ENCODE assay signal across 23 cellular contexts in genomic region chr6:5054427-5054873, GRCh38. TPM values are rescaled to one million over a fixed set of nuclear protein-coding genes. Genes with fewer than 3 reads are reported as not detected.
A peak's percentile ranks its signal among the peaks of the same experiment; 100 is the strongest.
DNase-seq lines count a peak whose midpoint lies in the region; ATAC-seq, FAIRE-seq and TF ChIP-seq lines count a peak whose summit lies in the region.
"Had no signal": no experiment of that assay in that cellular context is flagged by ENCODE, and none has a peak within 500 bp of the region (broad histone marks: within the 10 kb centered on the region; RNA-seq: fewer than 3 reads in every experiment).

No MANE protein-coding gene starts in this region.

- 59% methylated on average over 5 of the region's 5 CpGs for WGBS in GM12878 (ENCODE audit: insufficient coverage, insufficient replicate concordance, low lambda C conversion rate, missing lambda C conversion rate)
- 65% methylated on average over 5 of the region's 5 CpGs for WGBS in hepatocyte (ENCODE audit: low lambda C conversion rate, missing lambda C conversion rate)
- 54 to 83% (median 77%) methylated on average over 5 of the region's 5 CpGs for WGBS in spleen, 5 donors
- WGBS in pancreas, 2 donors, result 80 to 82% methylated on average over 5 of the region's 5 CpGs

- no peak overlapping the region for H3K4me3 ChIP-seq in GM12878
- no peak overlapping the region for H3K4me3 ChIP-seq in hepatocyte
- H3K4me3 ChIP-seq in spleen, result no peak overlapping the region
- H3K4me3 ChIP-seq in pancreas, result no peak overlapping the region
- H3K4me3 ChIP-seq: body of pancreas, gastrocnemius medialis, GM23338, left ventricle myocardium inferior, right lobe of liver, testis had no signal

- no peak for TF ChIP-seq EP300 in GM12878 (IDR thresholded peaks at IDR 0.05; ENCODE audit: borderline replicate concordance in 1 of 2, control insufficient read depth in 1 of 2, low read depth in 2 of 2, low read length in 2 of 2)

- TF ChIP-seq CTCF in HFFc6 (IDR thresholded peaks at IDR 0.05) (no peak), GM12878 (IDR thresholded peaks at IDR 0.05 in 2 of 3, conservative IDR thresholded peaks at IDR 0.05 in 1 of 3; ENCODE audit: control insufficient read depth in 2 of 3, extremely low read depth in 1 of 3, insufficient read depth in 1 of 3, low read depth in 3 of 3, low read length in 3 of 3) (no peak), hepatocyte (IDR thresholded peaks at IDR 0.05; ENCODE audit: poor library complexity) (no peak), spleen (IDR thresholded peaks at IDR 0.05 in 8 of 11, conservative IDR thresholded peaks at IDR 0.05 in 3 of 11) (no peak), pancreas (IDR thresholded peaks at IDR 0.05) (no peak)

- no peak for TF ChIP-seq RAD21 in GM12878 (IDR thresholded peaks at IDR 0.05; ENCODE audit: insufficient read depth, low read depth, low read length)

- H3K9me3 Mint-ChIP-seq in HFFc6, result peaks cover 21% of the 10 kb centered on the region

- RAD21 ChIA-PET in GM12878 (lab: Charles Lee; ENCODE audit: unreplicated experiment), result no interaction called here

- peaks cover 17% of the 10 kb centered on the region for H3K36me3 Mint-ChIP-seq in HFFc6 (ENCODE audit: low read depth)

- H2AFZ ChIP-seq in GM12878 (ENCODE audit: control insufficient read depth, low read depth, low read length), result no peak overlapping the region
- H2AFZ ChIP-seq in hepatocyte, result no peak overlapping the region
- H2AFZ ChIP-seq: GM23338 had no signal

- no peaks in the 10 kb centered on the region for H3K9me2 ChIP-seq in hepatocyte (replicated peaks; ENCODE audit: insufficient read depth)

- peaks cover 4% of the 10 kb centered on the region for H3K27me3 Mint-ChIP-seq in HFFc6 (ENCODE audit: insufficient read depth)

- intact Hi-C loops in GM12878 (cut with micrococcal nuclease; ENCODE audit: unreplicated experiment), result no loop called here
- intact Hi-C loops in spleen (cut with DNase I; ENCODE audit: low total_unique reads), result no loop called here
- intact Hi-C loops in pancreas (cut with DNase I), result no loop called here

- TF ChIP-seq POLR2A in GM12878 (IDR thresholded peaks at IDR 0.05; ENCODE audit: low read depth, low read length) (no peak), spleen (IDR thresholded peaks at IDR 0.05) (no peak)

- peak; percentile 58 for DNase-seq in HFFc6
- DNase-seq in GM12878 (ENCODE audit: low read depth, low spot score), result no peak
- DNase-seq in hepatocyte (ENCODE audit: low spot score), result no peak
- no peak for DNase-seq in spleen
- no peak for DNase-seq in LoVo (ENCODE audit: low spot score)
- DNase-seq in SKM-1 (lab: John Stamatoyannopoulos, UW; ENCODE audit: unreplicated experiment), result no peak
- DNase-seq in pancreas, result no peak
- DNase-seq: activated CD4-positive, CD25-positive, alpha-beta regulatory T cell treated with anti-CD3 and anti-CD28 coated beads, Interleukin-2, amount 50 U/mL, for 72 hours; activated naive CD4-positive, alpha-beta T cell treated with anti-CD3 and anti-CD28 coated beads, Interleukin-2, amount 50 U/mL, for 16 hours; activated T-cell treated with anti-CD3 and anti-CD28 coated beads, Interleukin-2, amount 50 U/mL, for 48 hours; body of pancreas; cortex of kidney; gastrocnemius medialis; left ventricle myocardium inferior; NCI-H1417 treated with DMSO at 0.1 percent for 48 hours; occipital lobe; PC-3; right lobe of liver; T1000; testis had no signal

- SMC1A ChIA-PET in GM12878 (lab: Charles Lee; ENCODE audit: uncharacterized antibody, unreplicated experiment), result no interaction called here

- H3K4me1 ChIP-seq in GM12878 (ENCODE audit: control insufficient read depth, insufficient read depth, low read length) (no peaks in the 10 kb centered on the region), hepatocyte (ENCODE audit: insufficient read depth) (peaks cover 18% of the 10 kb centered on the region), spleen (peaks cover 0 to 20% (median 6%) of the 10 kb centered on the region in 6 donors), pancreas (no peaks in the 10 kb centered on the region)
- H3K4me1 ChIP-seq: body of pancreas, gastrocnemius medialis, left ventricle myocardium inferior, testis had no signal

- peaks cover 5% of the 10 kb centered on the region for H3K9me3 ChIP-seq in GM12878 (replicated peaks; ENCODE audit: control insufficient read depth, insufficient read depth, low read length)
- peaks cover 10% of the 10 kb centered on the region for H3K9me3 ChIP-seq in hepatocyte (ENCODE audit: low read depth)
- peaks cover 5 to 29% (median 26%) of the 10 kb centered on the region in 8 donors for H3K9me3 ChIP-seq in spleen
- H3K9me3 ChIP-seq in pancreas, result peaks cover 0 to 3% (median 0%) of the 10 kb centered on the region in 4 donors
- H3K9me3 ChIP-seq: body of pancreas, gastrocnemius medialis, testis had no signal

- H3K27ac ChIP-seq in GM12878 (ENCODE audit: control insufficient read depth, insufficient read depth) (no peak overlapping the region), hepatocyte (peak overlapping the region; percentile 23), spleen (peak overlapping the region in 6 of 8 donors; percentile 30 to 65 (median 46)), pancreas (no peak overlapping the region)
- H3K27ac ChIP-seq: body of pancreas, gastrocnemius medialis, left ventricle myocardium inferior, testis had no signal

- H3K36me3 ChIP-seq in GM12878 (ENCODE audit: control insufficient read depth in 2 of 2, insufficient read depth in 2 of 2, low read length in 1 of 2) (no peaks in the 10 kb centered on the region), hepatocyte (replicated peaks; ENCODE audit: insufficient read depth, low read depth) (no peaks in the 10 kb centered on the region), spleen (no peaks in the 10 kb centered on the region), pancreas (no peaks in the 10 kb centered on the region)
- H3K36me3 ChIP-seq: gastrocnemius medialis, left ventricle myocardium inferior, right lobe of liver had no signal

- H3K27me3 ChIP-seq in GM12878 (replicated peaks in 1 of 2; ENCODE audit: control insufficient read depth in 2 of 2, insufficient read depth in 2 of 2, low read length in 1 of 2), result no peaks in the 10 kb centered on the region; a peak in 1 of 4 replicates
- no peaks in the 10 kb centered on the region for H3K27me3 ChIP-seq in hepatocyte
- no peaks in the 10 kb centered on the region for H3K27me3 ChIP-seq in spleen (replicated peaks in 1 of 7)
- H3K27me3 ChIP-seq in pancreas, result no peaks in the 10 kb centered on the region
- H3K27me3 ChIP-seq: body of pancreas, gastrocnemius medialis, right lobe of liver, testis had no signal

- BruUV-seq in GM12878 (replicated peaks; lab: Mats Ljungman, UMichigan), result no TSS peak

- FAIRE-seq in GM12878 (lab: Jason Lieb, UNC) (peak; percentile 54), pancreas (lab: Jason Lieb, UNC) (no peak)
- FAIRE-seq: HTR-8/SVneo had no signal

- H3K4me3 Mint-ChIP-seq in HFFc6, result peak overlapping the region; percentile 84
- H3K4me3 Mint-ChIP-seq: GM23338; stimulated activated memory B cell treated with anti-CD40 and anti-IgM and Interleukin-4, amounts not matched to agents 10 μg/mL and 1 μg/mL and 100 μg/mL, for 72 hours had no signal

- CTCF ChIA-PET in GM12878 (lab: Yijun Ruan, JAX), result no interaction called here

- ATAC-seq in GM12878, result no peak
- ATAC-seq in pancreas, result no peak
- ATAC-seq: body of pancreas; gastrocnemius medialis; GM23338; PC-3; stimulated activated memory B cell treated with anti-CD40 and anti-IgM and Interleukin-4, amounts not matched to agents 10 μg/mL and 1 μg/mL and 100 μg/mL, for 72 hours had no signal

- in situ Hi-C loops in GM12878 (cut with MboI), result no loop called here

- H4K20me1 ChIP-seq in GM12878 (ENCODE audit: control insufficient read depth, insufficient read depth) (no peaks in the 10 kb centered on the region), hepatocyte (ENCODE audit: insufficient read depth, poor library complexity, severe bottlenecking) (no peaks in the 10 kb centered on the region)

- peaks cover 43% of the 10 kb centered on the region for H3K4me1 Mint-ChIP-seq in HFFc6 (ENCODE audit: low read depth)
- H3K4me1 Mint-ChIP-seq: stimulated activated memory B cell treated with anti-CD40 and anti-IgM and Interleukin-4, amounts not matched to agents 10 μg/mL and 1 μg/mL and 100 μg/mL, for 72 hours had no signal

- POLR2A ChIA-PET in GM12878 (lab: Charles Lee), result no interaction called here

- H3K4me2 ChIP-seq in GM12878 (ENCODE audit: control insufficient read depth, insufficient read depth) (no peak overlapping the region), hepatocyte (peak overlapping the region; percentile 48)
- H3K4me2 ChIP-seq: GM23338 had no signal

- H3K27ac Mint-ChIP-seq in HFFc6, result peak overlapping the region; percentile 84
- H3K27ac Mint-ChIP-seq: GM23338; stimulated activated memory B cell treated with anti-CD40 and anti-IgM and Interleukin-4, amounts not matched to agents 10 μg/mL and 1 μg/mL and 100 μg/mL, for 72 hours had no signal

- H3K79me2 ChIP-seq in GM12878 (ENCODE audit: control insufficient read depth, insufficient read depth, low read length) (no peaks in the 10 kb centered on the region), hepatocyte (no peaks in the 10 kb centered on the region)

- H3K9ac ChIP-seq in GM12878 (ENCODE audit: control insufficient read depth, insufficient read depth, low read length), result no peak overlapping the region

RNA-seq across cellular contexts. Expression of gene PPP1R3G, which starts 30.7 kb away (rescaled TPM):
- 1 to 10 TPM in 4 of 6 experiments, under 1 TPM in 2; 0.55 to 1.6 (median 1.4) TPM for total RNA-seq in HFFc6 (2021; fragmentation: NEBNext Ultra II Directional; extraction: Animal tissue kit (Norgen Biotek cat#: 25700))
- total RNA-seq in GM12878 (2013; cell fraction: nucleolus; rRNA removed), result 0.73 and 0.75 TPM in 2 replicates
- total RNA-seq in GM12878 (2014; rRNA removed) (0.05 and 0.06 TPM in 2 replicates), GM12878 (2014; rRNA removed; fragmentation: Illumina TruSeq; extraction: Trizol) (0.05 TPM in 1 of 2 replicates, not detected in the other), GM12878 (2021) (0.08 and 0.10 TPM in 2 replicates), hepatocyte (0.47 and 0.48 TPM in 2 replicates), spleen (10 to 100 TPM in 1 of 7 donors, 1 to 10 TPM in 6; 2.2 to 10.1 (median 5.0) TPM), pancreas (under 1 TPM in 4 of 6 donors, not detected in 2; 0.04 to 0.24 (median 0.07) TPM)
- 0.10 TPM for polyA plus RNA-seq in GM12878 (2011; ENCODE audit: low read depth)
- polyA plus RNA-seq in GM12878 (2011; rRNA removed) (0.03 TPM in 2 replicates), GM12878 (2014; fragmentation: Illumina TruSeq; extraction: Trizol) (0.01 TPM in 1 of 2 replicates, not detected in the other), GM12878 (2014; fragmentation: Nextera tagmentation; extraction: Ambion mirVana) (under 1 TPM in 1 of 2 experiments, not detected in 1; 0.02 TPM), GM12878 (2014; rRNA removed) (0.03 TPM in 1 of 2 replicates, not detected in the other), GM12878 (2016; fragmentation: Nextera tagmentation; extraction: Ambion mirVana) (under 1 TPM in 1 of 2 experiments, not detected in 1; 0.05 TPM), hepatocyte (0.18 and 0.82 TPM in 2 replicates), spleen (1 to 10 TPM in 1 of 3 donors, under 1 TPM in 2; 0.54 to 2.0 (median 0.93) TPM), pancreas (under 1 TPM; 0.08 to 0.09 TPM)
- polyA plus RNA-seq in GM12878 (2011; cell fraction: cytosol; rRNA removed), result 0.04 and 0.07 TPM in 2 replicates
- polyA plus RNA-seq in GM12878 (2011; cell fraction: nucleus; rRNA removed), result 0.04 TPM in 1 of 2 replicates, not detected in the other
- polyA plus RNA-seq in GM12878 (2012), result 0.31 and 0.62 TPM in 2 replicates
- polyA minus RNA-seq in GM12878 (2011; rRNA and poly(A)+ RNA removed), result 0.07 and 0.10 TPM in 2 replicates
- polyA minus RNA-seq in GM12878 (2011; cell fraction: cytosol; rRNA and poly(A)+ RNA removed), result not detected in 2 replicates
- polyA minus RNA-seq in GM12878 (2011; cell fraction: nucleus; rRNA and poly(A)+ RNA removed), result 0.12 and 0.19 TPM in 2 replicates

RNA-seq across cellular contexts. Expression of gene RPP40, which starts 50.6 kb away (rescaled TPM):
- total RNA-seq in HFFc6 (2021; fragmentation: NEBNext Ultra II Directional; extraction: Animal tissue kit (Norgen Biotek cat#: 25700)), result 10 to 100 TPM; 11.2 to 18.2 (median 16.8) TPM
- total RNA-seq in GM12878 (2013; cell fraction: nucleolus; rRNA removed), result 6.7 and 11.1 TPM in 2 replicates
- 13.5 and 21.9 TPM in 2 replicates for total RNA-seq in GM12878 (2014; rRNA removed)
- total RNA-seq in GM12878 (2014; rRNA removed; fragmentation: Illumina TruSeq; extraction: Trizol), result 10.6 and 14.2 TPM in 2 replicates
- 8.1 and 9.1 TPM in 2 replicates for total RNA-seq in GM12878 (2021)
- polyA plus RNA-seq in GM12878 (2011; ENCODE audit: low read depth), result 11.6 TPM
- 5.6 and 7.1 TPM in 2 replicates for polyA plus RNA-seq in GM12878 (2011; rRNA removed)
- polyA plus RNA-seq in GM12878 (2011; cell fraction: cytosol; rRNA removed), result 3.6 TPM in 2 replicates
- polyA plus RNA-seq in GM12878 (2011; cell fraction: nucleus; rRNA removed), result 2.7 and 3.6 TPM in 2 replicates
- 5.5 and 5.7 TPM in 2 replicates for polyA plus RNA-seq in GM12878 (2012)
- 13.1 and 21.5 TPM in 2 replicates for polyA plus RNA-seq in GM12878 (2014; fragmentation: Illumina TruSeq; extraction: Trizol)
- 10 to 100 TPM; 24.4 to 46.3 TPM for polyA plus RNA-seq in GM12878 (2014; fragmentation: Nextera tagmentation; extraction: Ambion mirVana)
- 19.3 and 19.6 TPM in 2 replicates for polyA plus RNA-seq in GM12878 (2014; rRNA removed)
- 10 to 100 TPM; 41.0 to 41.2 TPM for polyA plus RNA-seq in GM12878 (2016; fragmentation: Nextera tagmentation; extraction: Ambion mirVana)
- 4.3 and 8.0 TPM in 2 replicates for polyA minus RNA-seq in GM12878 (2011; rRNA and poly(A)+ RNA removed)
- polyA minus RNA-seq in GM12878 (2011; cell fraction: cytosol; rRNA and poly(A)+ RNA removed), result 1.6 and 2.2 TPM in 2 replicates
- polyA minus RNA-seq in GM12878 (2011; cell fraction: nucleus; rRNA and poly(A)+ RNA removed), result 3.0 and 5.6 TPM in 2 replicates
- total RNA-seq in hepatocyte, result 6.3 and 24.8 TPM in 2 replicates
- polyA plus RNA-seq in hepatocyte, result 7.1 and 17.7 TPM in 2 replicates
- total RNA-seq in spleen, result 10 to 100 TPM in 1 of 7 donors, 1 to 10 TPM in 6; 5.3 to 16.6 (median 8.0) TPM
- 1 to 10 TPM; 4.2 to 9.9 (median 9.5) TPM for polyA plus RNA-seq in spleen
- 1 to 10 TPM in 5 of 6 donors, under 1 TPM in 1; 0.97 to 3.7 (median 2.7) TPM for total RNA-seq in pancreas
- polyA plus RNA-seq in pancreas, result 1 to 10 TPM; 1.9 to 2.4 TPM

Comparison
In these comparisons a context has a peak if more than half of its experiments do, and no peak if none do; other contexts are left out.
1. H3K27ac ChIP-seq: peak in hepatocyte (single experiment) and spleen (6 of 8); none in GM12878 (single experiment) and pancreas (0 of 4).